ENCODE assay signal across 11 cellular contexts in the genomic region with DNA sequence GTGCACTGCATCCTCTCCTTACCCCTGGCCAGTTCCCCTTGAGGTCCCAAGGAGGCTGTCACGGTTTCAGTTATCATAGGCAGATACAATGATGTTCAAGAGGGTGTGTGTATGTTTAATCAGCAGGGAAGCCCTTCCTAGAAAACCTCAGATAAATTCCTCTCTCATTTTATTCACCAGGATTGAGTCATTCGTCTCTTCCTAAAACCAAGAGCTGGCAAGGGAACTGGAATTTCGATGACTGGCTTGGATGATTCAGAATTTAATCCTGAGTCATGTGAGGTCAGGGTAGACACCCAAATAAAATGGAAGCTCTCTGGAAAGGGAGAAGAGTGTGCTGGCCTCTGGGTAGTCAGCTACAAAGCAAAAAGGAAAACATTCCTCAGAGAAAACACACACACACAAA.
DNase-seq lines count a peak whose midpoint lies in the region; ATAC-seq, FAIRE-seq and TF ChIP-seq lines count a peak whose summit lies in the region.
"Had no signal": no experiment of that assay in that cellular context is flagged by ENCODE, and none has a peak within 500 bp of the region (broad histone marks: within the 10 kb centered on the region; RNA-seq: fewer than 3 reads in every experiment).

No MANE protein-coding gene starts in this region.

- H3K79me1 ChIP-seq in H1 (ENCODE audit: low read depth, low read length) (no peaks in the 10 kb centered on the region), neuronal stem cell (ENCODE audit: low read depth, low read length) (no peaks in the 10 kb centered on the region)

- H3K27me3 ChIP-seq in H1 (replicated peaks in 1 of 4; ENCODE audit: control insufficient read depth in 3 of 4, extremely low read depth in 1 of 4, insufficient read depth in 3 of 4, low read length in 3 of 4) (no peaks in the 10 kb centered on the region), neuronal stem cell (ENCODE audit: control insufficient read depth in 3 of 3, insufficient read depth in 3 of 3, low read depth in 1 of 3, low read length in 3 of 3) (no peaks in the 10 kb centered on the region)

- H2BK15ac ChIP-seq in H1 (ENCODE audit: low read length) (no peak overlapping the region), neuronal stem cell (ENCODE audit: low read length) (no peak overlapping the region)

- H3K27ac ChIP-seq in H1 (ENCODE audit: low read depth, low read length), result no peak overlapping the region
- no peak overlapping the region for H3K27ac ChIP-seq in neuronal stem cell (replicated peaks; ENCODE audit: low read length)

- H3K4me2 ChIP-seq in H1 (ENCODE audit: insufficient read depth in 1 of 2, low read depth in 2 of 2, low read length in 2 of 2), result no peak overlapping the region
- H3K4me2 ChIP-seq in neuronal stem cell (ENCODE audit: insufficient read depth, low read length, poor library complexity, severe bottlenecking), result no peak overlapping the region

- WGBS in H1 (ENCODE audit: extremely low coverage in 1 of 2, insufficient coverage in 1 of 2, insufficient read length in 1 of 2, insufficient replicate concordance in 2 of 2, low coverage in 1 of 2, low lambda C conversion rate in 2 of 2, missing lambda C conversion rate in 1 of 2), 2 experiments, result 87% methylated on average over 3 of the region's 3 CpGs; no CpG with 5 or more reads in 1 of the 2 experiments
- no CpG with 5 or more reads among the region's 3 CpGs for whole genome bisulfite sequencing in neuronal stem cell (ENCODE audit: extremely low coverage in 2 of 2, insufficient read length in 2 of 2, insufficient replicate concordance in 1 of 2), 2 donors

- H3K18ac ChIP-seq in H1 (ENCODE audit: extremely low read depth, low read length) (no peak overlapping the region), neuronal stem cell (ENCODE audit: low read length) (no peak overlapping the region)

- no peak overlapping the region for H4K5ac ChIP-seq in H1 (ENCODE audit: insufficient read length, low read depth, low read length)

- TF ChIP-seq EP300 in H1 (IDR thresholded peaks at IDR 0.05; ENCODE audit: borderline replicate concordance in 1 of 2, low read depth in 2 of 2, low read length in 2 of 2), result no peak

- no peak overlapping the region for H3K9ac ChIP-seq in H1 (replicated peaks in 1 of 4; ENCODE audit: extremely low read depth in 1 of 4, low read depth in 3 of 4, low read length in 3 of 4)
- no peak overlapping the region for H3K9ac ChIP-seq in neuronal stem cell (ENCODE audit: low read depth, low read length, poor library complexity)

- no peak overlapping the region for H3K56ac ChIP-seq in H1 (replicated peaks; ENCODE audit: insufficient read length, low read depth, low read length)

- TF ChIP-seq RAD21 in H1 (IDR thresholded peaks at IDR 0.05 in 1 of 2, conservative IDR thresholded peaks at IDR 0.05 in 1 of 2; ENCODE audit: low read depth in 2 of 2, low read length in 2 of 2), result no peak

- peak overlapping the region; percentile 67; the same call in 1 of the 2 replicates for H2AFZ ChIP-seq in H1 (ENCODE audit: low read length)
- peak overlapping the region; percentile 84 for H2AFZ ChIP-seq in neuronal stem cell (ENCODE audit: low read length)

- no peak overlapping the region for H2BK20ac ChIP-seq in H1 (ENCODE audit: low read length)

- no peak for FAIRE-seq in H1 (lab: Jason Lieb, UNC)
- FAIRE-seq: GM12878 had no signal

- H2BK120ac ChIP-seq in H1 (replicated peaks; ENCODE audit: low read depth, low read length), result no peak overlapping the region
- no peak overlapping the region for H2BK120ac ChIP-seq in neuronal stem cell (ENCODE audit: low read depth, low read length)

- TF ChIP-seq POLR2A in H1 (IDR thresholded peaks at IDR 0.05; ENCODE audit: control extremely low read depth in 1 of 2, low read depth in 2 of 2, low read length in 2 of 2), result no peak

- CTCF ChIA-PET in H1 (lab: Charles Lee; ENCODE audit: partially characterized antibody), result interaction anchor here (0.6 to 1.3 kb wide), 3 partner anchors 12 to 28 kb away, joined by 3 to 4 read pairs (median 3); no protein-coding TSS in a partner anchor

- no peaks in the 10 kb centered on the region for H4K20me1 ChIP-seq in H1 (replicated peaks in 1 of 2; ENCODE audit: control insufficient read depth in 1 of 2, insufficient read depth in 2 of 2, low read length in 2 of 2)

- POLR2A ChIA-PET in H1 (lab: Charles Lee; ENCODE audit: partially characterized antibody), result interaction anchor here (0.7 to 1.0 kb wide), 2 partner anchors 10 to 96 kb away, joined by 3 read pairs; no protein-coding TSS in a partner anchor

- H2BK5ac ChIP-seq in H1 (ENCODE audit: low read depth, low read length) (no peak overlapping the region), neuronal stem cell (ENCODE audit: low read length) (no peak overlapping the region)

- no peak for TF ChIP-seq CTCF in H1 (IDR thresholded peaks at IDR 0.05; ENCODE audit: control extremely low read depth in 1 of 3, insufficient read depth in 1 of 3, low read depth in 1 of 3, low read length in 3 of 3)

- H4K91ac ChIP-seq in H1 (replicated peaks; ENCODE audit: insufficient read length, low read length) (no peak overlapping the region), neuronal stem cell (ENCODE audit: low read depth, low read length, poor library complexity) (no peak overlapping the region)

- H3K14ac ChIP-seq in H1 (ENCODE audit: insufficient read length) (no peak overlapping the region), neuronal stem cell (ENCODE audit: low read length) (no peak overlapping the region)

- ATAC-seq in HG02884 (IDR thresholded peaks at IDR 0.05; ENCODE audit: unreplicated experiment) (no peak), HG03039 (IDR thresholded peaks at IDR 0.05; ENCODE audit: unreplicated experiment) (no peak)
- ATAC-seq: GM12878; stimulated activated effector memory CD8-positive, alpha-beta T cell treated with anti-CD3 and anti-CD28 coated beads, Interleukin-12 subunit alpha, Interleukin-12 subunit beta, amount 100 ng/mL, for 72 hours had no signal

- no peak overlapping the region for H3K23ac ChIP-seq in H1 (ENCODE audit: insufficient read length)
- H3K23ac ChIP-seq in neuronal stem cell (ENCODE audit: low read depth, low read length, poor library complexity), result no peak overlapping the region

- no peaks in the 10 kb centered on the region for H3K79me2 ChIP-seq in H1 (ENCODE audit: control insufficient read depth in 1 of 2, insufficient read depth in 2 of 2, low read length in 2 of 2)

- H3K36me3 ChIP-seq in H1 (ENCODE audit: control insufficient read depth in 2 of 4, insufficient read depth in 4 of 4, low read length in 3 of 4), result no peaks in the 10 kb centered on the region
- no peaks in the 10 kb centered on the region for H3K36me3 ChIP-seq in neuronal stem cell (replicated peaks in 1 of 2; ENCODE audit: control insufficient read depth in 2 of 2, insufficient read depth in 2 of 2, low read length in 2 of 2)

- DNase-seq in ELF-1 (ENCODE audit: low read depth, low spot score), result peak; percentile 24
- peak; percentile 53 for DNase-seq in NCI-H446 treated with DMSO at 0.1 percent for 48 hours (lab: John Stamatoyannopoulos, UW)
- no peak for DNase-seq in H1 (ENCODE audit: low read depth in 1 of 2, low spot score in 2 of 2)
- DNase-seq in neuronal stem cell (ENCODE audit: low spot score), result no peak
- no peak for DNase-seq in RPMI8226
- no peak for DNase-seq in occipital lobe (lab: John Stamatoyannopoulos, UW)
- DNase-seq: activated naive CD8-positive, alpha-beta T cell treated with anti-CD3 and anti-CD28 coated beads, Interleukin-2, amount 10 ng/mL, durations not matched to agents 7 days and 5 days had no signal

- H4K8ac ChIP-seq in H1 (ENCODE audit: extremely low read depth, insufficient read depth, low read length), result no peak overlapping the region
- no peak overlapping the region for H4K8ac ChIP-seq in neuronal stem cell (ENCODE audit: low read depth, low read length)

- H3K23me2 ChIP-seq in H1 (ENCODE audit: low read depth, low read length), result no peaks in the 10 kb centered on the region

- H2AK5ac ChIP-seq in H1 (ENCODE audit: low read depth, low read length) (no peak overlapping the region), neuronal stem cell (ENCODE audit: low read depth, low read length) (no peak overlapping the region)

- H3K4ac ChIP-seq in H1 (replicated peaks; ENCODE audit: insufficient read length, low read depth, low read length) (no peak overlapping the region), neuronal stem cell (ENCODE audit: low read length) (no peak overlapping the region)

- H3K4me1 ChIP-seq in H1 (replicated peaks in 1 of 4; ENCODE audit: control insufficient read depth in 3 of 4, insufficient read depth in 4 of 4, low read length in 3 of 4) (no peaks in the 10 kb centered on the region), neuronal stem cell (ENCODE audit: control insufficient read depth in 2 of 2, insufficient read depth in 1 of 2, low read depth in 1 of 2, low read length in 2 of 2) (peaks cover 0 to 6% of the 10 kb centered on the region in 2 donors)

- H2BK12ac ChIP-seq in H1 (ENCODE audit: low read depth, low read length) (no peak overlapping the region), neuronal stem cell (ENCODE audit: low read length) (no peak overlapping the region)

- H3K9me3 ChIP-seq in H1 (ENCODE audit: insufficient read depth in 2 of 2, low read depth in 1 of 2, low read length in 1 of 2) (no peaks in the 10 kb centered on the region), neuronal stem cell (replicated peaks in 1 of 2; ENCODE audit: control insufficient read depth in 2 of 2, insufficient read depth in 1 of 2, low read depth in 1 of 2, low read length in 2 of 2) (peaks cover 0 to 7% of the 10 kb centered on the region in 2 donors)

- H3K4me3 ChIP-seq in H1 (ENCODE audit: extremely low read depth in 1 of 4, insufficient read depth in 2 of 4, low read depth in 3 of 4, low read length in 4 of 4) (no peak overlapping the region), neuronal stem cell (ENCODE audit: low read length in 2 of 2) (no peak overlapping the region)
- H3K4me3 ChIP-seq: GM12878 had no signal

TF ChIP-seq in H1, 55 proteins besides CTCF, POLR2A, EP300 and RAD21:
- no peak for TF ChIP-seq RBBP5 (IDR thresholded peaks at IDR 0.05; ENCODE audit: borderline replicate concordance, low read depth, low read length)
- no peak for TF ChIP-seq SUZ12 (IDR thresholded peaks at IDR 0.05; ENCODE audit: low read length)
- no peak for TF ChIP-seq JUN (IDR thresholded peaks at IDR 0.05; ENCODE audit: low read depth, low read length)

Comparison
In these comparisons a context has a peak if more than half of its experiments do, and no peak if none do; other contexts are left out.
1. DNase-seq: peak in ELF-1 (single experiment) and NCI-H446 treated with DMSO at 0.1 percent for 48 hours (single experiment); none in H1 (0 of 2), neuronal stem cell (single experiment), RPMI8226 (single experiment) and occipital lobe (single experiment).